Comparison of ENCODE assay signal across 14 cellular contexts in the genomic region with DNA sequence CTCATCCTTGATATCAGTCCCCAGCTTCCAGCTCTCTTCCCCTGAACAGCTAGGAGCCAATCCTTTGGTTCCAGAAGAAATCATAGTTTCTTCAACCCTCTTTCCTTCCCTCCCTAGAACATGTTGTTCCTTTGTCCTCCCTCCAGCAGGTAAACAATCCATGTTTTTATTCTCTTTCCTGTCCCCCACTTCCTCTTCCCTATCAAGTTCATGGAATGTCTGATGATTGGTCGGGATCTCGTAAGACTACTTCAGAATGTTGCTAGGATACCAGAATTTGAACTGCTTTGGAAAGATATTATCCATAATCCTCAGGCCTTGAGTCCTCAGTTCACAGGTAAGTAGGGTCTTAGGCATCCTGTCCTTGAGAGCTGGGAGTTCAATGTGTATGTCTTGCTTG. TPM values are rescaled to one million over a fixed set of nuclear protein-coding genes. Genes with fewer than 3 reads are reported as not detected.
A peak's percentile ranks its signal among the peaks of the same experiment; 100 is the strongest.
DNase-seq lines count a peak whose midpoint lies in the region; ATAC-seq and TF ChIP-seq lines count a peak whose summit lies in the region.
"Had no signal": no experiment of that assay in that cellular context is flagged by ENCODE, and none has a peak within 500 bp of the region (broad histone marks: within the 10 kb centered on the region; RNA-seq: fewer than 3 reads in every experiment).

No MANE protein-coding gene starts in this region.

- peaks cover 54% of the 10 kb centered on the region for H3K36me3 ChIP-seq in brain microvascular endothelial cell (replicated peaks)
- peaks cover 0 to 81% (median 10%) of the 10 kb centered on the region in 4 donors for H3K36me3 ChIP-seq in right lobe of liver

- no peak for TF ChIP-seq POLR2A in right lobe of liver (IDR thresholded peaks at IDR 0.05)

- H3K9me3 ChIP-seq in right lobe of liver = no peaks in the 10 kb centered on the region
- H3K9me3 ChIP-seq: BE2C had no signal

- peaks cover 21% of the 10 kb centered on the region for H3K36me3 Mint-ChIP-seq in HFFc6 (ENCODE audit: low read depth)
- peaks cover 96% of the 10 kb centered on the region for H3K36me3 Mint-ChIP-seq in stimulated activated effector memory CD8-positive, alpha-beta T cell treated with anti-CD3 and anti-CD28 coated beads, Interleukin-12 subunit alpha, Interleukin-12 subunit beta, amount 100 ng/mL, for 72 hours

- no peak for DNase-seq in HFFc6
- no peak for DNase-seq in brain microvascular endothelial cell
- no peak for DNase-seq in right lobe of liver
- no peak for DNase-seq in stimulated activated effector memory CD8-positive, alpha-beta T cell treated with anti-CD3 and anti-CD28 coated beads, Interleukin-12 subunit alpha, Interleukin-12 subunit beta, amount 100 ng/mL, for 72 hours (ENCODE audit: low spot score in 2 of 2)
- no peak for DNase-seq in CD1c-positive myeloid dendritic cell (ENCODE audit: extremely low spot score)
- DNase-seq in activated T-cell treated with anti-CD3 and anti-CD28 coated beads for 4 hours = no peak
- no peak for DNase-seq in foreskin fibroblast
- DNase-seq: activated effector memory CD4-positive, alpha-beta T cell treated with anti-CD3 and anti-CD28 coated beads, Interleukin-2, amount 50 U/mL, for 16 hours; BE2C; dorsolateral prefrontal cortex; mesendoderm; stimulated activated naive CD4-positive, alpha-beta T cell treated with Interleukin-2 at 50 U/mL for 16 hours; WERI-Rb-1 had no signal

- H3K27ac Mint-ChIP-seq in HFFc6 = peak overlapping the region; percentile 38; the same call in 1 of the 2 replicates
- H3K27ac Mint-ChIP-seq in stimulated activated effector memory CD8-positive, alpha-beta T cell treated with anti-CD3 and anti-CD28 coated beads, Interleukin-12 subunit alpha, Interleukin-12 subunit beta, amount 100 ng/mL, for 72 hours = peak overlapping the region; percentile 33

- peaks cover 0 to 12% (median 0%) of the 10 kb centered on the region in 4 donors for H3K4me1 ChIP-seq in right lobe of liver
- H3K4me1 ChIP-seq: BE2C had no signal

- peak; percentile 2 to 47 (median 14) for ATAC-seq in right lobe of liver
- ATAC-seq in stimulated activated effector memory CD8-positive, alpha-beta T cell treated with anti-CD3 and anti-CD28 coated beads, Interleukin-12 subunit alpha, Interleukin-12 subunit beta, amount 100 ng/mL, for 72 hours = no peak
- no peak for ATAC-seq in GM18511 (IDR thresholded peaks at IDR 0.05; ENCODE audit: unreplicated experiment)

- in situ Hi-C loops in brain microvascular endothelial cell (cut with HindIII; ENCODE audit: low pct_ligation_motif_present, low sequenced_read_pairs) = no loop called here

- intact Hi-C loops in right lobe of liver (cut with DNase I) = loop anchor here in 1 of 2 donors (10.0 kb wide), 1 partner anchor 67 kb away; no protein-coding TSS in a partner anchor

- 57% methylated on average over 2 of the region's 2 CpGs for WGBS in right lobe of liver (ENCODE audit: insufficient coverage, low coverage, low lambda C conversion rate, missing lambda C conversion rate)

- H3K27me3 ChIP-seq in brain microvascular endothelial cell (replicated peaks) (no peaks in the 10 kb centered on the region), right lobe of liver (no peaks in the 10 kb centered on the region)
- H3K27me3 ChIP-seq: BE2C, dorsolateral prefrontal cortex had no signal

- H3K9me3 Mint-ChIP-seq in HFFc6 = no peaks in the 10 kb centered on the region
- H3K9me3 Mint-ChIP-seq in stimulated activated effector memory CD8-positive, alpha-beta T cell treated with anti-CD3 and anti-CD28 coated beads, Interleukin-12 subunit alpha, Interleukin-12 subunit beta, amount 100 ng/mL, for 72 hours = no peaks in the 10 kb centered on the region

- no peaks in the 10 kb centered on the region; the same call in 1 of the 2 replicates for H3K27me3 Mint-ChIP-seq in HFFc6 (ENCODE audit: insufficient read depth)

- no peak overlapping the region for H3K4me3 Mint-ChIP-seq in HFFc6
- H3K4me3 Mint-ChIP-seq in stimulated activated effector memory CD8-positive, alpha-beta T cell treated with anti-CD3 and anti-CD28 coated beads, Interleukin-12 subunit alpha, Interleukin-12 subunit beta, amount 100 ng/mL, for 72 hours = no peak overlapping the region

- TF ChIP-seq CTCF in HFFc6 (IDR thresholded peaks at IDR 0.05) (no peak), brain microvascular endothelial cell (IDR thresholded peaks at IDR 0.05; ENCODE audit: low read depth, low read length, missing control alignments) (no peak), right lobe of liver (IDR thresholded peaks at IDR 0.05) (no peak), foreskin fibroblast (IDR thresholded peaks at IDR 0.05; ENCODE audit: low read depth, low read length) (no peak)

- H3K4me1 Mint-ChIP-seq in HFFc6 (ENCODE audit: low read depth) = peaks cover 43% of the 10 kb centered on the region
- H3K4me1 Mint-ChIP-seq in stimulated activated effector memory CD8-positive, alpha-beta T cell treated with anti-CD3 and anti-CD28 coated beads, Interleukin-12 subunit alpha, Interleukin-12 subunit beta, amount 100 ng/mL, for 72 hours = peaks cover 7% of the 10 kb centered on the region

- peak overlapping the region; percentile 29 for H3K27ac ChIP-seq in brain microvascular endothelial cell
- H3K27ac ChIP-seq in right lobe of liver = peak overlapping the region in 2 of 3 donors; percentile 1 to 5
- H3K27ac ChIP-seq: WERI-Rb-1 had no signal

- H3K4me3 ChIP-seq in brain microvascular endothelial cell (ENCODE audit: low read depth, low read length) (no peak overlapping the region), right lobe of liver (no peak overlapping the region), foreskin fibroblast (ENCODE audit: low read depth in 1 of 2, low read length in 2 of 2) (no peak overlapping the region)
- H3K4me3 ChIP-seq: dorsolateral prefrontal cortex had no signal

RNA-seq across cellular contexts. Expression of gene SLC27A3, which starts 23.1 kb away (rescaled TPM):
- total RNA-seq in HFFc6 (2021; fragmentation: NEBNext Ultra II Directional; extraction: Animal tissue kit (Norgen Biotek cat#: 25700)) = 1 to 10 TPM; 5.0 to 7.0 (median 6.1) TPM
- total RNA-seq in right lobe of liver = 10 to 100 TPM; 25.4 to 50.4 (median 36.9) TPM

RNA-seq across cellular contexts. Expression of gene INTS3, which starts 24.2 kb away (rescaled TPM):
- 10 to 100 TPM; 33.6 to 43.8 (median 36.4) TPM for total RNA-seq in HFFc6 (2021; fragmentation: NEBNext Ultra II Directional; extraction: Animal tissue kit (Norgen Biotek cat#: 25700))
- 10 to 100 TPM; 16.5 to 29.1 (median 22.6) TPM for total RNA-seq in right lobe of liver

Comparison
In these comparisons a context has a peak if more than half of its experiments do, and no peak if none do; other contexts are left out.
1. ATAC-seq: peak in right lobe of liver (4 of 4); none in stimulated activated effector memory CD8-positive, alpha-beta T cell treated with anti-CD3 and anti-CD28 coated beads, Interleukin-12 subunit alpha, Interleukin-12 subunit beta, amount 100 ng/mL, for 72 hours (single experiment) and GM18511 (single experiment).